ENCODE assay signal across 14 cellular contexts in the genomic region with DNA sequence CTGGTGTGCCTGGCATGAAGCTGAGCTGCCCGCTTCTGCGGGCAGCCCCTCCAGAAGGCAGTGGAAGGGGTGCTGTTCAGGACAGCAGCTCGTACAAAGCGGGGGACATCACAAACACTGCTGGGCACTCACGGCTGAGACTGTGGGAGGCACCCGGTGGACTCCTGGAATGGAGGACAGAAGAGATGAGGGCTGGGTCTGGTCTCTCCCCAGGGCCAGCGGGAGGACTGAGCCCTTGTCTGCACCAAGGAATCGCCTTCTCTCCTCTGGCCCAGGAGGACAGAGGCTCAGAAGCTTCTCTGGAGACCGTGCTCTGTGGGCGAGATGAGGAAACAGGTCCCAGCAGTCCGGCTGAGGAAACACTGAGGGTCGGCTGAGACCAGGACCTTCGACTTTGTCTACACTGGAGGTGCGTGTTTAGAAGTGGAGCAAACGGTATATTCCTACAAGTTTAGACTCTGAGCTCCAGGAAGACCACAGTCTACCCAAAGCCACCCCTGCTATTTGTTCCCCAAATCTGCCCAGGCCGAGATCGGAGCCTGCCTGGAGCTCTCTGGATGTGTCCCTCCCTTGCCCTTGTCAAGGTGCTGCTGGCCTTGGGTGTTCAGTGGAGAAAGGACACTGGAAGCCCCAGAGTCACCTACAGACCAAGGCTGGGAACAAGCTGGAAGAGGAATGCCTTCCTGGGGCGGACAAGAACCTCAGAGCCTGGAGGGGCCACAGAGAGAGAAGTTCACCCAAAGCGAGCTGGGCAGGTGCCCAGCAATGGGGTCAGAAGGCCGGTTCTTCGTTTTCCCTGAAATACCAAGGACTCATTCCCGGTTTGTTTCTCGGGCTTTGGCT. TPM values are rescaled to one million over a fixed set of nuclear protein-coding genes. Genes with fewer than 3 reads are reported as not detected.
DNase-seq lines count a peak whose midpoint lies in the region; ATAC-seq and TF ChIP-seq lines count a peak whose summit lies in the region.
"Had no signal": no experiment of that assay in that cellular context is flagged by ENCODE, and none has a peak within 500 bp of the region (broad histone marks: within the 10 kb centered on the region; RNA-seq: fewer than 3 reads in every experiment).

No MANE protein-coding gene starts in this region.

- H3K36me3 ChIP-seq in heart right ventricle = no peaks in the 10 kb centered on the region
- H3K36me3 ChIP-seq in aorta (ENCODE audit: control insufficient read depth in 1 of 2, insufficient read depth in 2 of 2, low read length in 1 of 2) = no peaks in the 10 kb centered on the region

- DNase-seq in heart right ventricle = peak; percentile 2 to 4
- DNase-seq in left cardiac atrium = no peak
- peak; percentile 65 for DNase-seq in coronary artery (ENCODE audit: low spot score)
- DNase-seq in posterior vena cava (ENCODE audit: low spot score) = peak; percentile 75
- DNase-seq in aorta = peak; percentile 32 to 37
- no peak for DNase-seq in nephron progenitor cell
- DNase-seq in MCF 10A (ENCODE audit: unreplicated experiment) = no peak
- DNase-seq: ACHN; CD4-positive, alpha-beta memory T cell; DMS79 treated with DMSO at 0.1 percent for 48 hours; HCEC 1CT; NCI-H1436 treated with DMSO at 0.1 percent for 48 hours; NCI-H2081 had no signal

- H3K4me3 Mint-ChIP-seq in nephron progenitor cell (no peak overlapping the region), MCF 10A (ENCODE audit: unreplicated experiment) (no peak overlapping the region)
- H3K4me3 Mint-ChIP-seq: CD4-positive, alpha-beta memory T cell had no signal

- ATAC-seq in heart right ventricle = no peak
- no peak for ATAC-seq in left cardiac atrium
- no peak for ATAC-seq in aorta (ENCODE audit: low FRiP score)
- no peak for ATAC-seq in HG03095 (IDR thresholded peaks at IDR 0.05; ENCODE audit: unreplicated experiment)

- intact Hi-C loops in heart right ventricle (cut with DNase I) = no loop called here
- intact Hi-C loops in left cardiac atrium (cut with DNase I) = no loop called here
- intact Hi-C loops in posterior vena cava (cut with DNase I) = no loop called here
- intact Hi-C loops in aorta (cut with DNase I) = no loop called here
- intact Hi-C loops in MCF 10A (cut with micrococcal nuclease) = no loop called here

- H3K4me1 ChIP-seq in heart right ventricle = peaks cover 15 to 28% (median 20%) of the 10 kb centered on the region in 9 donors
- H3K4me1 ChIP-seq in aorta (ENCODE audit: control insufficient read depth in 1 of 2, insufficient read depth in 2 of 2, low read length in 2 of 2) = peaks cover 0 to 3% of the 10 kb centered on the region in 2 donors

- no peaks in the 10 kb centered on the region for H3K9me3 ChIP-seq in heart right ventricle
- H3K9me3 ChIP-seq in aorta (ENCODE audit: control insufficient read depth, low read length) = no peaks in the 10 kb centered on the region

- CTCF ChIA-PET in MCF 10A (lab: Yijun Ruan, JAX) = interaction anchor here (0.6 to 1.7 kb wide), 2 partner anchors 65 to 1397 kb away, joined by 3 to 5 read pairs; no protein-coding TSS in a partner anchor

- BruUV-seq in MCF 10A (replicated peaks; lab: Mats Ljungman, UMichigan) = no TSS peak

- H3K27me3 ChIP-seq in heart right ventricle = peaks cover 0 to 9% (median 0%) of the 10 kb centered on the region in 7 donors
- H3K27me3 ChIP-seq in aorta (ENCODE audit: control insufficient read depth in 1 of 2, insufficient read depth in 2 of 2, low read length in 1 of 2) = no peaks in the 10 kb centered on the region

- H3K36me3 Mint-ChIP-seq in nephron progenitor cell (ENCODE audit: low read depth) (peaks cover 6% of the 10 kb centered on the region), MCF 10A (ENCODE audit: insufficient read depth, unreplicated experiment) (peaks cover 18% of the 10 kb centered on the region)
- H3K36me3 Mint-ChIP-seq: CD4-positive, alpha-beta memory T cell had no signal

- no peak for TF ChIP-seq CTCF in heart right ventricle (IDR thresholded peaks at IDR 0.05)
- TF ChIP-seq CTCF in coronary artery (IDR thresholded peaks at IDR 0.05) = no peak
- TF ChIP-seq CTCF in nephron progenitor cell (IDR thresholded peaks at IDR 0.05) = no peak
- TF ChIP-seq CTCF in MCF 10A (IDR thresholded peaks at IDR 0.05; ENCODE audit: unreplicated experiment) = no peak

- H3K4me1 Mint-ChIP-seq in nephron progenitor cell (peaks cover 23% of the 10 kb centered on the region), MCF 10A (ENCODE audit: insufficient read depth, unreplicated experiment) (no peaks in the 10 kb centered on the region)
- H3K4me1 Mint-ChIP-seq: CD4-positive, alpha-beta memory T cell had no signal

- no peak overlapping the region for H3K27ac Mint-ChIP-seq in nephron progenitor cell
- H3K27ac Mint-ChIP-seq in MCF 10A (ENCODE audit: low read depth, unreplicated experiment) = no peak overlapping the region
- H3K27ac Mint-ChIP-seq: CD4-positive, alpha-beta memory T cell had no signal

- POLR2A ChIA-PET in MCF 10A (lab: Yijun Ruan, JAX) = interaction anchor here (0.7 kb wide), 1 partner anchor 34 kb away, joined by 3 read pairs; no protein-coding TSS in a partner anchor

- H3K27ac ChIP-seq in heart right ventricle (no peak overlapping the region), coronary artery (no peak overlapping the region), aorta (ENCODE audit: low read depth in 1 of 2, low read length in 2 of 2) (no peak overlapping the region)

- H3K9me3 Mint-ChIP-seq in nephron progenitor cell (peaks cover 16% of the 10 kb centered on the region), MCF 10A (ENCODE audit: unreplicated experiment) (no peaks in the 10 kb centered on the region)

- 96% methylated on average over 23 of the region's 23 CpGs for WGBS in heart right ventricle, 2 donors
- WGBS in aorta, 2 donors = 86 to 87% methylated on average over 23 of the region's 23 CpGs

- H3K27me3 Mint-ChIP-seq in nephron progenitor cell (ENCODE audit: low read depth, poor library complexity) = peaks cover 26% of the 10 kb centered on the region
- H3K27me3 Mint-ChIP-seq in MCF 10A (ENCODE audit: insufficient read depth, unreplicated experiment) = no peaks in the 10 kb centered on the region

- H3K4me3 ChIP-seq in heart right ventricle (no peak overlapping the region), coronary artery (no peak overlapping the region), aorta (ENCODE audit: low read length in 2 of 2) (no peak overlapping the region)

RNA-seq across cellular contexts. Expression of a gene that starts 12.9 kb away (rescaled TPM):
- total RNA-seq in heart right ventricle (100 to 1,000 TPM in 8 of 10 donors, 10 to 100 TPM in 2; 92.6 to 122 (median 109) TPM), left cardiac atrium (10 to 100 TPM; 74.4 to 95.3 TPM), posterior vena cava (100 to 1,000 TPM in 1 of 2 donors, 10 to 100 TPM in 1; 65.2 to 102 TPM), aorta (100 to 1,000 TPM in 1 of 2 donors, 10 to 100 TPM in 1; 66.4 to 112 TPM), MCF 10A (2022) (14.2 and 14.7 TPM in 2 replicates)
- polyA plus RNA-seq in heart right ventricle (10 to 100 TPM; 30.4 to 45.1 TPM), aorta (10 to 100 TPM; 37.7 to 43.4 TPM)

Comparison
In these comparisons a context has a peak if more than half of its experiments do, and no peak if none do; other contexts are left out.
1. DNase-seq: peak in heart right ventricle (2 of 2), coronary artery (single experiment), posterior vena cava (single experiment) and aorta (2 of 2); none in left cardiac atrium (single experiment), nephron progenitor cell (single experiment) and MCF 10A (single experiment).